8 cellular contexts compared by ENCODE assay signal in the genomic region with DNA sequence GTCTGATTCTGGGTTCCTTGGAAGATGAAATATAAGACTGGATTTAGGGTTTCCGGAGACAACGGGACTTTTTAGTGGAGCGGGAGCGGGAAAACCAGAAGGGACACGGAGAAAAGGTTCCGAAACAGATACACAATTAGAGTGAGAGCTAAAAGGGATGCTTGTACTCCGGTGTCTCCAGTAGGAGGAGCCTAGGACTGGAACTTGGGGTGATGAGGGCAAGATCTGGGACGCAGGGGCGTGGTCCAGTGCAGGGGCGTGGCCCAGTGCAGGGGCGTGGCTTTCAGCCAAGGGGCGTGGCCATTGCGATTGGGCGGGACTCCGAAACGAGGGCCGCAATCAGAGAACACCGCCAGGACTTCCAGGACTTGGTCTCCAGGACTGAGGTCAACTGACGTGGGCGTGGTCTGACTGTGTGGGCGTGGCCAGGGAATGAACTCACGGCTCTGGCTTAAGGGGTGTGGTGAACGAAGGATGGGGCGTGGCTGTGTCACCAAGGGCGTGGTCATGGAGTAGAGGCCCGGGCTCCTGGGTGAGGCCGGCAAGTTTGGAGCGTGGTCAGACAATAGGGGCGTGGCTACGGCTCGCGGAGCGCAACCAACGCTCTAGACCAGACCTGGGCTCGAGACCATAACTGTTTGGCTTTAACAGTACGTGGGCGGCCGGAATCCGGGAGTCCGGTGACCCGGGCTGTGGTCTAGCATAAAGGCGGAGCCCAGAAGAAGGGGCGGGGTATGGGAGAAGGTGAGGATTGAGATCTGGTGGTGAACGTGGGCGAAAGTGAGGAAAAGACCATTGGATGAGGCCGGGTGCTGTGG. TPM values are rescaled to one million over a fixed set of nuclear protein-coding genes. Genes with fewer than 3 reads are reported as not detected.
DNase-seq lines count a peak whose midpoint lies in the region; ATAC-seq and TF ChIP-seq lines count a peak whose summit lies in the region.

A gene (plus strand): TSS at position 613 of the 818 bp plus-strand sequence. CDS start 122 bp downstream, at position 735.

- no peak within 1 kb of the TSS for H3K9ac ChIP-seq in KMS-11

- ATAC-seq in body of pancreas (peak; percentile 92), sciatic nerve (peak; percentile 94), HG02571 (IDR thresholded peaks at IDR 0.05; ENCODE audit: unreplicated experiment) (no peak)

- H3K36me3 ChIP-seq in KMS-11 (ENCODE audit: insufficient read depth) (no peaks in the 10 kb centered on the region), body of pancreas (replicated peaks in 1 of 2; ENCODE audit: insufficient read depth in 1 of 2, low read depth in 2 of 2) (peaks cover 0 to 2% of the 10 kb centered on the region in 2 donors)

- peaks cover 75% of the 10 kb centered on the region for H3K27me3 ChIP-seq in KMS-11 (ENCODE audit: insufficient read depth, low read depth)
- no peaks in the 10 kb centered on the region for H3K27me3 ChIP-seq in body of pancreas

- H3K4me3 ChIP-seq in KMS-11 (IDR thresholded peaks at IDR 0.05; ENCODE audit: insufficient read depth, low read depth, low read length) (no peak within 1 kb of the TSS), body of pancreas (no peak within 1 kb of the TSS)

- TF ChIP-seq CTCF in KMS-11 (conservative IDR thresholded peaks at IDR 0.05; ENCODE audit: low read depth, low read length) (no peak), body of pancreas (IDR thresholded peaks at IDR 0.05) (peak in 2 of 7 experiments; percentile 22 to 37)

- H3K9me3 ChIP-seq in body of pancreas = no peaks in the 10 kb centered on the region

- no peak within 1 kb of the TSS for H3K27ac ChIP-seq in KMS-11
- H3K27ac ChIP-seq in body of pancreas = peak within 1 kb of the TSS in 3 of 4 donors; percentile 82 to 91 (median 90)

- H3K4me2 ChIP-seq in KMS-11 = peak within 1 kb of the TSS; percentile 83

- TF ChIP-seq POLR2A in body of pancreas (IDR thresholded peaks at IDR 0.05) = peak in 2 of 3 donors; percentile 24 to 49

- H2AFZ ChIP-seq in KMS-11 (ENCODE audit: low read depth) = peak within 1 kb of the TSS; percentile 67; the same call in 1 of the 2 replicates

- H3K79me2 ChIP-seq in KMS-11 (ENCODE audit: insufficient read depth, low read depth) = no peaks in the 10 kb centered on the region

- H3K4me1 ChIP-seq in KMS-11 (ENCODE audit: low read depth, poor library complexity, severe bottlenecking) = peaks cover 13% of the 10 kb centered on the region
- peaks cover 21% of the 10 kb centered on the region for H3K4me1 ChIP-seq in body of pancreas

- DNase-seq in NCI-H1694 (lab: John Stamatoyannopoulos, UW) (peak; percentile 17), NCI-H1694 treated with DMSO at 0.1 percent for 48 hours (lab: John Stamatoyannopoulos, UW) (no peak), T1000 (lab: John Stamatoyannopoulos, UW) (peak; percentile 99), body of pancreas (peak; percentile 100), iPS DF 4.7 (ENCODE audit: extremely low read depth, low spot score) (peak; percentile 94), sciatic nerve (ENCODE audit: low spot score) (peak; percentile 100)

- no peaks in the 10 kb centered on the region for H4K20me1 ChIP-seq in KMS-11 (ENCODE audit: insufficient read depth)

- intact Hi-C loops in body of pancreas (cut with DNase I) = no loop called here
- intact Hi-C loops in sciatic nerve (cut with DNase I) = no loop called here

- WGBS in body of pancreas, 2 donors = 1 to 2% methylated on average over 27 to 46 of the region's 46 CpGs

RNA-seq across cellular contexts. Expression of the gene that starts here (rescaled TPM):
- not detected for total RNA-seq in body of pancreas
- 0.89 TPM for total RNA-seq in sciatic nerve

Comparison
In these comparisons a context has a peak if more than half of its experiments do, and no peak if none do; other contexts are left out.
1. Peak in DNase-seq, ATAC-seq and H3K27ac ChIP-seq in body of pancreas; RNA of the gene not detected or under 1 TPM.
2. Peak in DNase-seq and ATAC-seq in sciatic nerve; RNA of the gene not detected or under 1 TPM.